Comparison of ENCODE assay signal across 1 cellular context in the genomic region with DNA sequence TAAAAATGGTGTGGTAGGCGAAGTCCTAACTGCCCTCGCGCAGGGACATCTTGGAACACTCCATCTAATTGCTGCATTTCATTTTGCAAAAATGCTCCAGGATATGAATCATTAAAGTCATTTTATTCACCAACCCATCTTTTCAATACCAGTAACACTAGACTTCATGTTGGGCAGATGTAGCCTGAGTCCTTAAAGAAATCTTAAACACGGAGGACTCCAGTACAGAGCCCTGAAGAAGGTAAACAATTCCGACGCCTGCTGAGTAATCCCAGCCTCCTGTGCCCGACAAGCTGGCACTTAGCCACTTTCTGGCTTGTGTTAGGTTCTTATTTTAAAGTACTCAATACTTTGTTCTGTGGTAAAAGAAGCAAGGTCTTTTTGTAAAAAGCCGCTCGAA.
TF ChIP-seq lines count a peak whose summit lies in the region.

No MANE protein-coding gene starts in this region.

TF ChIP-seq in GM23338, 12 proteins besides CTCF, POLR2A, EP300 and RAD21 (continued from another document):
- TF ChIP-seq, protein P1, sequence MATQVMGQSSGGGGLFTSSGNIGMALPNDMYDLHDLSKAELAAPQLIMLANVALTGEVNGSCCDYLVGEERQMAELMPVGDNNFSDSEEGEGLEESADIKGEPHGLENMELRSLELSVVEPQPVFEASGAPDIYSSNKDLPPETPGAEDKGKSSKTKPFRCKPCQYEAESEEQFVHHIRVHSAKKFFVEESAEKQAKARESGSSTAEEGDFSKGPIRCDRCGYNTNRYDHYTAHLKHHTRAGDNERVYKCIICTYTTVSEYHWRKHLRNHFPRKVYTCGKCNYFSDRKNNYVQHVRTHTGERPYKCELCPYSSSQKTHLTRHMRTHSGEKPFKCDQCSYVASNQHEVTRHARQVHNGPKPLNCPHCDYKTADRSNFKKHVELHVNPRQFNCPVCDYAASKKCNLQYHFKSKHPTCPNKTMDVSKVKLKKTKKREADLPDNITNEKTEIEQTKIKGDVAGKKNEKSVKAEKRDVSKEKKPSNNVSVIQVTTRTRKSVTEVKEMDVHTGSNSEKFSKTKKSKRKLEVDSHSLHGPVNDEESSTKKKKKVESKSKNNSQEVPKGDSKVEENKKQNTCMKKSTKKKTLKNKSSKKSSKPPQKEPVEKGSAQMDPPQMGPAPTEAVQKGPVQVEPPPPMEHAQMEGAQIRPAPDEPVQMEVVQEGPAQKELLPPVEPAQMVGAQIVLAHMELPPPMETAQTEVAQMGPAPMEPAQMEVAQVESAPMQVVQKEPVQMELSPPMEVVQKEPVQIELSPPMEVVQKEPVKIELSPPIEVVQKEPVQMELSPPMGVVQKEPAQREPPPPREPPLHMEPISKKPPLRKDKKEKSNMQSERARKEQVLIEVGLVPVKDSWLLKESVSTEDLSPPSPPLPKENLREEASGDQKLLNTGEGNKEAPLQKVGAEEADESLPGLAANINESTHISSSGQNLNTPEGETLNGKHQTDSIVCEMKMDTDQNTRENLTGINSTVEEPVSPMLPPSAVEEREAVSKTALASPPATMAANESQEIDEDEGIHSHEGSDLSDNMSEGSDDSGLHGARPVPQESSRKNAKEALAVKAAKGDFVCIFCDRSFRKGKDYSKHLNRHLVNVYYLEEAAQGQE (IDR thresholded peaks at IDR 0.05; ENCODE audit: unreplicated experiment), result no peak
- TF ChIP-seq EZH2phosphoT487 (IDR thresholded peaks at IDR 0.05; ENCODE audit: unreplicated experiment), result no peak
- TF ChIP-seq NANOG (IDR thresholded peaks at IDR 0.05; ENCODE audit: borderline replicate concordance), result no peak
- TF ChIP-seq ZNF114 (CRISPR knock-in tag; IDR thresholded peaks at IDR 0.05), result no peak
- no peak for TF ChIP-seq STAT1 (IDR thresholded peaks at IDR 0.05; ENCODE audit: unreplicated experiment)
- TF ChIP-seq ZNF331 (CRISPR knock-in tag; IDR thresholded peaks at IDR 0.05; ENCODE audit: low read depth), result no peak
- TF ChIP-seq, protein P2, sequence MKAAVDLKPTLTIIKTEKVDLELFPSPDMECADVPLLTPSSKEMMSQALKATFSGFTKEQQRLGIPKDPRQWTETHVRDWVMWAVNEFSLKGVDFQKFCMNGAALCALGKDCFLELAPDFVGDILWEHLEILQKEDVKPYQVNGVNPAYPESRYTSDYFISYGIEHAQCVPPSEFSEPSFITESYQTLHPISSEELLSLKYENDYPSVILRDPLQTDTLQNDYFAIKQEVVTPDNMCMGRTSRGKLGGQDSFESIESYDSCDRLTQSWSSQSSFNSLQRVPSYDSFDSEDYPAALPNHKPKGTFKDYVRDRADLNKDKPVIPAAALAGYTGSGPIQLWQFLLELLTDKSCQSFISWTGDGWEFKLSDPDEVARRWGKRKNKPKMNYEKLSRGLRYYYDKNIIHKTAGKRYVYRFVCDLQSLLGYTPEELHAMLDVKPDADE (IDR thresholded peaks at IDR 0.05), result no peak
- TF ChIP-seq, protein P3, sequence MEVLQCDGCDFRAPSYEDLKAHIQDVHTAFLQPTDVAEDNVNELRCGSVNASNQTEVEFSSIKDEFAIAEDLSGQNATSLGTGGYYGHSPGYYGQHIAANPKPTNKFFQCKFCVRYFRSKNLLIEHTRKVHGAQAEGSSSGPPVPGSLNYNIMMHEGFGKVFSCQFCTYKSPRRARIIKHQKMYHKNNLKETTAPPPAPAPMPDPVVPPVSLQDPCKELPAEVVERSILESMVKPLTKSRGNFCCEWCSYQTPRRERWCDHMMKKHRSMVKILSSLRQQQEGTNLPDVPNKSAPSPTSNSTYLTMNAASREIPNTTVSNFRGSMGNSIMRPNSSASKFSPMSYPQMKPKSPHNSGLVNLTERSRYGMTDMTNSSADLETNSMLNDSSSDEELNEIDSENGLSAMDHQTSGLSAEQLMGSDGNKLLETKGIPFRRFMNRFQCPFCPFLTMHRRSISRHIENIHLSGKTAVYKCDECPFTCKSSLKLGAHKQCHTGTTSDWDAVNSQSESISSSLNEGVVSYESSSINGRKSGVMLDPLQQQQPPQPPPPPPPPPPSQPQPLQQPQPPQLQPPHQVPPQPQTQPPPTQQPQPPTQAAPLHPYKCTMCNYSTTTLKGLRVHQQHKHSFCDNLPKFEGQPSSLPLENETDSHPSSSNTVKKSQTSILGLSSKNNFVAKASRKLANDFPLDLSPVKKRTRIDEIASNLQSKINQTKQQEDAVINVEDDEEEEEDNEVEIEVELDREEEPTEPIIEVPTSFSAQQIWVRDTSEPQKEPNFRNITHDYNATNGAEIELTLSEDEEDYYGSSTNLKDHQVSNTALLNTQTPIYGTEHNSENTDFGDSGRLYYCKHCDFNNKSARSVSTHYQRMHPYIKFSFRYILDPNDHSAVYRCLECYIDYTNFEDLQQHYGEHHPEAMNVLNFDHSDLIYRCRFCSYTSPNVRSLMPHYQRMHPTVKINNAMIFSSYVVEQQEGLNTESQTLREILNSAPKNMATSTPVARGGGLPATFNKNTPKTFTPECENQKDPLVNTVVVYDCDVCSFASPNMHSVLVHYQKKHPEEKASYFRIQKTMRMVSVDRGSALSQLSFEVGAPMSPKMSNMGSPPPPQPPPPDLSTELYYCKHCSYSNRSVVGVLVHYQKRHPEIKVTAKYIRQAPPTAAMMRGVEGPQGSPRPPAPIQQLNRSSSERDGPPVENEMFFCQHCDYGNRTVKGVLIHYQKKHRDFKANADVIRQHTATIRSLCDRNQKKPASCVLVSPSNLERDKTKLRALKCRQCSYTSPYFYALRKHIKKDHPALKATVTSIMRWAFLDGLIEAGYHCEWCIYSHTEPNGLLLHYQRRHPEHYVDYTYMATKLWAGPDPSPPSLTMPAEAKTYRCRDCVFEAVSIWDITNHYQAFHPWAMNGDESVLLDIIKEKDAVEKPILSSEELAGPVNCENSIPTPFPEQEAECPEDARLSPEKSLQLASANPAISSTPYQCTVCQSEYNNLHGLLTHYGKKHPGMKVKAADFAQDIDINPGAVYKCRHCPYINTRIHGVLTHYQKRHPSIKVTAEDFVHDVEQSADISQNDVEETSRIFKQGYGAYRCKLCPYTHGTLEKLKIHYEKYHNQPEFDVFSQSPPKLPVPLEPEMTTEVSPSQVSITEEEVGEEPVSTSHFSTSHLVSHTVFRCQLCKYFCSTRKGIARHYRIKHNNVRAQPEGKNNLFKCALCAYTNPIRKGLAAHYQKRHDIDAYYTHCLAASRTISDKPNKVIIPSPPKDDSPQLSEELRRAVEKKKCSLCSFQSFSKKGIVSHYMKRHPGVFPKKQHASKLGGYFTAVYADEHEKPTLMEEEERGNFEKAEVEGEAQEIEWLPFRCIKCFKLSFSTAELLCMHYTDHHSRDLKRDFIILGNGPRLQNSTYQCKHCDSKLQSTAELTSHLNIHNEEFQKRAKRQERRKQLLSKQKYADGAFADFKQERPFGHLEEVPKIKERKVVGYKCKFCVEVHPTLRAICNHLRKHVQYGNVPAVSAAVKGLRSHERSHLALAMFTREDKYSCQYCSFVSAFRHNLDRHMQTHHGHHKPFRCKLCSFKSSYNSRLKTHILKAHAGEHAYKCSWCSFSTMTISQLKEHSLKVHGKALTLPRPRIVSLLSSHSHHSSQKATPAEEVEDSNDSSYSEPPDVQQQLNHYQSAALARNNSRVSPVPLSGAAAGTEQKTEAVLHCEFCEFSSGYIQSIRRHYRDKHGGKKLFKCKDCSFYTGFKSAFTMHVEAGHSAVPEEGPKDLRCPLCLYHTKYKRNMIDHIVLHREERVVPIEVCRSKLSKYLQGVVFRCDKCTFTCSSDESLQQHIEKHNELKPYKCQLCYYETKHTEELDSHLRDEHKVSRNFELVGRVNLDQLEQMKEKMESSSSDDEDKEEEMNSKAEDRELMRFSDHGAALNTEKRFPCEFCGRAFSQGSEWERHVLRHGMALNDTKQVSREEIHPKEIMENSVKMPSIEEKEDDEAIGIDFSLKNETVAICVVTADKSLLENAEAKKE (CRISPR knock-in tag; IDR thresholded peaks at IDR 0.05), result no peak
- TF ChIP-seq CREB1 (CRISPR knock-in tag; IDR thresholded peaks at IDR 0.05; ENCODE audit: low read depth), result no peak
- TF ChIP-seq POLR2AphosphoS5 (IDR thresholded peaks at IDR 0.05; ENCODE audit: low read depth), result no peak
